10 cellular contexts compared by ENCODE assay signal in genomic region chr20:48002517-48002970, GRCh38.
A peak's percentile ranks its signal among the peaks of the same experiment; 100 is the strongest.
DNase-seq lines count a peak whose midpoint lies in the region; ATAC-seq lines count a peak whose summit lies in the region.
"Had no signal": no experiment of that assay in that cellular context is flagged by ENCODE, and none has a peak within 500 bp of the region (broad histone marks: within the 10 kb centered on the region; RNA-seq: fewer than 3 reads in every experiment).

No MANE protein-coding gene starts in this region.

- ATAC-seq in GM18909 (IDR thresholded peaks at IDR 0.05; ENCODE audit: poor library complexity, unreplicated experiment) = peak; percentile 76
- ATAC-seq in HG02884 (IDR thresholded peaks at IDR 0.05; ENCODE audit: unreplicated experiment) = peak; percentile 87
- ATAC-seq in esophagus mucosa = no peak
- ATAC-seq: HCT116 had no signal

- peak; percentile 74 to 89 for DNase-seq in NOMO-1 (lab: John Stamatoyannopoulos, UW; ENCODE audit: unreplicated experiment in 2 of 2)
- DNase-seq in NCI-H1417 (lab: John Stamatoyannopoulos, UW) = no peak
- DNase-seq in activated CD8-positive, alpha-beta memory T cell treated with anti-CD3 and anti-CD28 coated beads, Interleukin-2, amount 50 U/mL, for 48 hours = no peak
- DNase-seq in glomerular visceral epithelial cell (ENCODE audit: extremely low spot score) = no peak
- DNase-seq: NCI-H446, SK-N-SH had no signal

Comparison
In these comparisons a context has a peak if more than half of its experiments do, and no peak if none do; other contexts are left out.
1. DNase-seq: peak in NOMO-1 (2 of 2); none in NCI-H1417 (0 of 3), activated CD8-positive, alpha-beta memory T cell treated with anti-CD3 and anti-CD28 coated beads, Interleukin-2, amount 50 U/mL, for 48 hours (single experiment) and glomerular visceral epithelial cell (single experiment).